11 cellular contexts compared by ENCODE assay signal in the genomic region with DNA sequence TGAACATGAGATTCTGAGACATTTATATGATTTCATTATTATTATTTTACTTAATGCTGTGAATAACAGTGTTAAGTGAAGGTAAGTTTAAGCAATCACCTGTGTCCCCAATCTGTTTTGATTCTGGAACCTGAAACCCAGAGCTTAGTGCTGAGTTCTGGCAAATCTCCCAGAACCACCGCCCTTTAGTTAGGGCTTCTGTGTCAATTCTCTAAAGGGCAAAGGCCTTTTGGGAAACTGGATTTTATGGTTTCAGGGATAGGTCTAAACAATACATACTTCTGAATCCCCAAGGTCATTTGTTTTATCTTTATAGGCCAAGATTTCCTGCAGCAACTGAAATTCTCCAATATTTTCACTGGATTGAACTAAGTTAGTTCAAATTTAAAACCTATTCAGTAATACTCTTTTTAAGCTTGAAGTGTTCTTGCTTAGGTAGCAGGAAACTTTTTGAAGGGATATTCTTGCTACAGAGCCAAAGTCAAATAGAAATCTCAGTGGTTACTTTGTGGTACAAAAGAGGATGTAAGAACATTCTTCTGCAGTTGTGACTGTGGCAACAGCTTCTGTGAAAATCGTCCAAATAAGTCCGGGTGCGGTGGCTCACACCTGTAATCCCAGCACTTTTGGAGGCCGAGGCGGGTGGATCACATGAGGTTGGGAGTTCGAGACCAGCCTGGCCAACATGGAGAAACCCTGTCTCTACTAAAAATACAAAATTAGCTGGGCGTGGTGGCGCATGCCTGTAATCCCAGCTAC. TPM values are rescaled to one million over a fixed set of nuclear protein-coding genes. Genes with fewer than 3 reads are reported as not detected.
DNase-seq lines count a peak whose midpoint lies in the region; ATAC-seq, FAIRE-seq and TF ChIP-seq lines count a peak whose summit lies in the region.
"Had no signal": no experiment of that assay in that cellular context is flagged by ENCODE, and none has a peak within 500 bp of the region (broad histone marks: within the 10 kb centered on the region; RNA-seq: fewer than 3 reads in every experiment).

No MANE protein-coding gene starts in this region.

- no peak overlapping the region for H3K27ac Mint-ChIP-seq in endothelial cell (ENCODE audit: unreplicated experiment)
- H3K27ac Mint-ChIP-seq: activated B cell treated with CpG ODN at 0.5 μM for 24 hours, immature natural killer cell had no signal

- no peaks in the 10 kb centered on the region for H3K9me3 Mint-ChIP-seq in endothelial cell (ENCODE audit: unreplicated experiment)
- H3K9me3 Mint-ChIP-seq: activated B cell treated with CpG ODN at 0.5 μM for 24 hours; central memory CD8-positive, alpha-beta T cell; immature natural killer cell had no signal

- DNase-seq in GM12892 (ENCODE audit: insufficient read length) (no peak), NCI-H2196 (lab: John Stamatoyannopoulos, UW; ENCODE audit: unreplicated experiment) (peak; percentile 42), NCI-H2081 treated with DMSO at 0.1 percent for 48 hours (lab: John Stamatoyannopoulos, UW) (no peak), endothelial cell (ENCODE audit: low spot score) (no peak), dedifferentiated amniotic fluid mesenchymal stem cell (ENCODE audit: extremely low spot score) (no peak)
- no peak for DNase-seq in activated CD4-positive, CD25-positive, alpha-beta regulatory T cell treated with anti-CD3 and anti-CD28 coated beads, Interleukin-2, amount 50 U/mL, for 72 hours
- DNase-seq: activated B cell treated with CpG ODN at 0.5 μM for 24 hours, immature natural killer cell had no signal

- ATAC-seq in GM19372 (IDR thresholded peaks at IDR 0.05; ENCODE audit: low read depth, unreplicated experiment) (peak; percentile 97), HG02981 (IDR thresholded peaks at IDR 0.05; ENCODE audit: unreplicated experiment) (peak; percentile 89)

- no peaks in the 10 kb centered on the region for H3K27me3 Mint-ChIP-seq in endothelial cell (ENCODE audit: unreplicated experiment)

- peak; percentile 82 for FAIRE-seq in GM12892 (lab: Jason Lieb, UNC)

- no peak for TF ChIP-seq CTCF in endothelial cell (IDR thresholded peaks at IDR 0.05; ENCODE audit: unreplicated experiment)

- TF ChIP-seq POLR2A in GM12892 (IDR thresholded peaks at IDR 0.05; ENCODE audit: low read depth, low read length) = no peak

- no peaks in the 10 kb centered on the region for H3K36me3 Mint-ChIP-seq in endothelial cell (ENCODE audit: low read depth, unreplicated experiment)
- H3K36me3 Mint-ChIP-seq: immature natural killer cell had no signal

- H3K4me1 Mint-ChIP-seq in endothelial cell (ENCODE audit: unreplicated experiment) = no peaks in the 10 kb centered on the region
- H3K4me1 Mint-ChIP-seq: activated B cell treated with CpG ODN at 0.5 μM for 24 hours; central memory CD8-positive, alpha-beta T cell; immature natural killer cell had no signal

- no peak overlapping the region for H3K4me3 Mint-ChIP-seq in endothelial cell (ENCODE audit: unreplicated experiment)
- H3K4me3 Mint-ChIP-seq: activated B cell treated with CpG ODN at 0.5 μM for 24 hours; central memory CD8-positive, alpha-beta T cell; immature natural killer cell had no signal

RNA-seq across cellular contexts. Expression of a gene that starts 10.0 kb away (rescaled TPM):
- 0.13 TPM for polyA plus RNA-seq in GM12892 (2012; ENCODE audit: missing spikeins)
- 9.0 TPM for total RNA-seq in endothelial cell (ENCODE audit: unreplicated experiment)
- total RNA-seq: activated B cell treated with CpG ODN at 0.5 μM for 24 hours had no signal
